ENCODE assay signal across 14 cellular contexts in genomic region chr19:8489591-8490394, GRCh38. TPM values are rescaled to one million over a fixed set of nuclear protein-coding genes. Genes with fewer than 3 reads are reported as not detected.
DNase-seq lines count a peak whose midpoint lies in the region; ATAC-seq and TF ChIP-seq lines count a peak whose summit lies in the region.
"Had no signal": no experiment of that assay in that cellular context is flagged by ENCODE, and none has a peak within 500 bp of the region (broad histone marks: within the 10 kb centered on the region; RNA-seq: fewer than 3 reads in every experiment).

No MANE protein-coding gene starts in this region.

- H3K27ac Mint-ChIP-seq in dendritic cell treated with granulocyte-macrophage colony-stimulating factor and Interleukin-4, amounts not matched to agents 40 ng/mL and 50 ng/mL, for 4 days, result peak overlapping the region; percentile 87
- H3K27ac Mint-ChIP-seq in naive thymus-derived CD4-positive, alpha-beta T cell, result peak overlapping the region in 3 of 9 donors; percentile 54 to 79 (median 59)

- ATAC-seq in GM21360 (IDR thresholded peaks at IDR 0.05; ENCODE audit: unreplicated experiment), result no peak
- ATAC-seq in HG02610 (IDR thresholded peaks at IDR 0.05; ENCODE audit: unreplicated experiment), result no peak
- no peak for ATAC-seq in naive thymus-derived CD4-positive, alpha-beta T cell

- H3K4me3 Mint-ChIP-seq in dendritic cell treated with granulocyte-macrophage colony-stimulating factor and Interleukin-4, amounts not matched to agents 40 ng/mL and 50 ng/mL, for 4 days, result no peak overlapping the region
- peak overlapping the region in 1 of 10 donors; percentile 39 for H3K4me3 Mint-ChIP-seq in naive thymus-derived CD4-positive, alpha-beta T cell

- peaks cover 23 to 24% of the 10 kb centered on the region in 2 donors for H3K36me3 ChIP-seq in prostate gland
- peaks cover 15 to 42% (median 19%) of the 10 kb centered on the region in 3 experiments for H3K36me3 ChIP-seq in naive thymus-derived CD4-positive, alpha-beta T cell (ENCODE audit: control insufficient read depth in 2 of 3, insufficient read depth in 3 of 3, low read length in 3 of 3)

- CTCF ChIA-PET in naive thymus-derived CD4-positive, alpha-beta T cell (lab: Charles Lee), result no interaction called here

- peaks cover 98% of the 10 kb centered on the region for H3K36me3 Mint-ChIP-seq in dendritic cell treated with granulocyte-macrophage colony-stimulating factor and Interleukin-4, amounts not matched to agents 40 ng/mL and 50 ng/mL, for 4 days (ENCODE audit: low read depth)
- peaks cover 7 to 30% (median 17%) of the 10 kb centered on the region in 5 donors for H3K36me3 Mint-ChIP-seq in naive thymus-derived CD4-positive, alpha-beta T cell

- TF ChIP-seq CTCF in prostate gland (IDR thresholded peaks at IDR 0.05), result no peak

- no peak overlapping the region for H3K4me3 ChIP-seq in prostate gland
- no peak overlapping the region for H3K4me3 ChIP-seq in naive thymus-derived CD4-positive, alpha-beta T cell (ENCODE audit: low read length)
- H3K4me3 ChIP-seq: left ventricle myocardium inferior had no signal

- no peaks in the 10 kb centered on the region for H3K27me3 Mint-ChIP-seq in dendritic cell treated with granulocyte-macrophage colony-stimulating factor and Interleukin-4, amounts not matched to agents 40 ng/mL and 50 ng/mL, for 4 days
- H3K27me3 Mint-ChIP-seq in naive thymus-derived CD4-positive, alpha-beta T cell, result no peaks in the 10 kb centered on the region

- POLR2A ChIA-PET in naive thymus-derived CD4-positive, alpha-beta T cell (lab: Charles Lee), result interaction anchor here (0.5 to 2.9 kb wide), 2 partner anchors 24 to 26 kb away, joined by 4 to 32 read pairs; partner anchors contain the start of gene ZNF414

- H3K4me1 Mint-ChIP-seq in dendritic cell treated with granulocyte-macrophage colony-stimulating factor and Interleukin-4, amounts not matched to agents 40 ng/mL and 50 ng/mL, for 4 days (ENCODE audit: low read depth), result peaks cover 84% of the 10 kb centered on the region
- H3K4me1 Mint-ChIP-seq in naive thymus-derived CD4-positive, alpha-beta T cell, result peaks cover 22 to 47% (median 38%) of the 10 kb centered on the region in 7 donors

- intact Hi-C loops in dendritic cell treated with granulocyte-macrophage colony-stimulating factor and Interleukin-4, amounts not matched to agents 40 ng/mL and 50 ng/mL, for 4 days (cut with micrococcal nuclease), result no loop called here
- intact Hi-C loops in prostate gland (cut with DNase I), result no loop called here
- intact Hi-C loops in naive thymus-derived CD4-positive, alpha-beta T cell (cut with micrococcal nuclease), result loop anchor here in 1 of 2 donors (10.0 kb wide), 1 partner anchor 135 kb away; no protein-coding TSS in a partner anchor

- H3K27ac ChIP-seq in prostate gland, result peak overlapping the region; percentile 65 to 75
- H3K27ac ChIP-seq in naive thymus-derived CD4-positive, alpha-beta T cell (ENCODE audit: low read depth, low read length), result no peak overlapping the region
- H3K27ac ChIP-seq: left ventricle myocardium inferior, parathyroid adenoma had no signal

- 43% methylated on average over 21 of the region's 25 CpGs for WGBS in prostate gland

- peak; percentile 38 for DNase-seq in NCI-H2029 (lab: John Stamatoyannopoulos, UW)
- DNase-seq in prostate gland (ENCODE audit: low spot score), result peak; percentile 93
- DNase-seq in naive thymus-derived CD4-positive, alpha-beta T cell, result no peak
- DNase-seq: activated CD4-positive, alpha-beta T cell treated with anti-CD3 and anti-CD28 coated beads, Interleukin-2, amount 50 U/mL, for 48 hours; activated naive CD4-positive, alpha-beta T cell treated with anti-CD3 and anti-CD28 coated beads, Interleukin-2, amount 50 U/mL, for 16 hours; DMS 273 treated with DMSO at 0.1 percent for 48 hours; foreskin melanocyte; left ventricle myocardium inferior; MV-4-11 had no signal

- H3K9me3 ChIP-seq in prostate gland, result no peaks in the 10 kb centered on the region
- H3K9me3 ChIP-seq in naive thymus-derived CD4-positive, alpha-beta T cell (ENCODE audit: control insufficient read depth in 2 of 3, low read length in 3 of 3), result no peaks in the 10 kb centered on the region
- H3K9me3 ChIP-seq: left ventricle myocardium inferior had no signal

- H3K27me3 ChIP-seq in prostate gland (replicated peaks; ENCODE audit: insufficient read depth), result no peaks in the 10 kb centered on the region
- H3K27me3 ChIP-seq in naive thymus-derived CD4-positive, alpha-beta T cell (ENCODE audit: control insufficient read depth in 2 of 2, insufficient read depth in 2 of 2, low read length in 2 of 2), result no peaks in the 10 kb centered on the region

- H3K9me3 Mint-ChIP-seq in dendritic cell treated with granulocyte-macrophage colony-stimulating factor and Interleukin-4, amounts not matched to agents 40 ng/mL and 50 ng/mL, for 4 days, result no peaks in the 10 kb centered on the region
- H3K9me3 Mint-ChIP-seq in naive thymus-derived CD4-positive, alpha-beta T cell, result no peaks in the 10 kb centered on the region

- H3K4me1 ChIP-seq in prostate gland (replicated peaks), result no peaks in the 10 kb centered on the region
- H3K4me1 ChIP-seq in naive thymus-derived CD4-positive, alpha-beta T cell (ENCODE audit: control insufficient read depth in 2 of 2, insufficient read depth in 2 of 2, low read length in 2 of 2), result peaks cover 15 to 34% of the 10 kb centered on the region in 2 donors
- H3K4me1 ChIP-seq: left ventricle myocardium inferior, parathyroid adenoma had no signal

- TF ChIP-seq POLR2A in GM19193 (IDR thresholded peaks at IDR 0.05; ENCODE audit: extremely low read depth, insufficient read depth, insufficient read length) (peak; percentile 26), prostate gland (IDR thresholded peaks at IDR 0.05) (no peak)

RNA-seq across cellular contexts. Expression of gene PRAM1, which starts 12.6 kb away (rescaled TPM):
- total RNA-seq in prostate gland, result 1 to 10 TPM; 2.4 to 5.3 TPM
- total RNA-seq in naive thymus-derived CD4-positive, alpha-beta T cell, result 10 to 100 TPM in 2 of 5 experiments, 1 to 10 TPM in 3; 1.1 to 82.8 (median 3.9) TPM
- under 1 TPM; 0.12 to 0.34 TPM for polyA plus RNA-seq in naive thymus-derived CD4-positive, alpha-beta T cell

RNA-seq across cellular contexts. Expression of gene ZNF414, which starts 24.2 kb away (rescaled TPM):
- total RNA-seq in prostate gland, result 10 to 100 TPM; 24.4 to 59.5 TPM
- total RNA-seq in naive thymus-derived CD4-positive, alpha-beta T cell, result 10 to 100 TPM; 36.0 to 69.2 (median 60.8) TPM
- 10 to 100 TPM; 20.2 to 25.4 TPM for polyA plus RNA-seq in naive thymus-derived CD4-positive, alpha-beta T cell

RNA-seq across cellular contexts. Expression of gene HNRNPM, which starts 45.0 kb away (rescaled TPM):
- total RNA-seq in prostate gland, result 100 to 1,000 TPM; 111 to 147 TPM
- 100 to 1,000 TPM; 175 to 280 (median 272) TPM for total RNA-seq in naive thymus-derived CD4-positive, alpha-beta T cell
- polyA plus RNA-seq in naive thymus-derived CD4-positive, alpha-beta T cell, result 100 to 1,000 TPM; 210 to 378 TPM

Comparison
In these comparisons a context has a peak if more than half of its experiments do, and no peak if none do; other contexts are left out.
1. DNase-seq: peak in NCI-H2029 (single experiment) and prostate gland (single experiment); none in naive thymus-derived CD4-positive, alpha-beta T cell (0 of 9).